ENCODE assay signal across 23 cellular contexts in genomic region chr6:3900744-3901351, GRCh38. TPM values are rescaled to one million over a fixed set of nuclear protein-coding genes. Genes with fewer than 3 reads are reported as not detected.
DNase-seq lines count a peak whose midpoint lies in the region; ATAC-seq, FAIRE-seq and TF ChIP-seq lines count a peak whose summit lies in the region.
"Had no signal": no experiment of that assay in that cellular context is flagged by ENCODE, and none has a peak within 500 bp of the region (broad histone marks: within the 10 kb centered on the region; RNA-seq: fewer than 3 reads in every experiment).

No MANE protein-coding gene starts in this region.

- peaks cover 2% of the 10 kb centered on the region for H3K27me3 Mint-ChIP-seq in endodermal cell (ENCODE audit: insufficient read depth)

- CTCF ChIA-PET in HepG2 (lab: Yijun Ruan, JAX; ENCODE audit: low intra/inter-chr PET ratio, low total read pairs) = no interaction called here

- POLR2A ChIA-PET in HepG2 (lab: Yijun Ruan, JAX) = interaction anchor here (4.3 kb wide), 1 partner anchor 11 kb away, joined by 37 read pairs; no protein-coding TSS in a partner anchor

- H3K4me3 ChIP-seq in choroid plexus epithelial cell (ENCODE audit: low read depth, low read length) = no peak overlapping the region
- no peak overlapping the region for H3K4me3 ChIP-seq in HepG2 (replicated peaks in 1 of 3; ENCODE audit: insufficient read depth in 1 of 3, low read depth in 2 of 3, low read length in 3 of 3)
- no peak overlapping the region for H3K4me3 ChIP-seq in endodermal cell (ENCODE audit: low read length)
- H3K4me3 ChIP-seq: A549; BLaER1 treated with 17β-estradiol and CSF1 and Interleukin-3, amounts not matched to agents 10 nM and 100 nM; SJSA1 had no signal

- intact Hi-C loops in HepG2 (cut with micrococcal nuclease; ENCODE audit: unreplicated experiment) = no loop called here

- H3K27ac Mint-ChIP-seq in endodermal cell = no peak overlapping the region
- H3K27ac Mint-ChIP-seq: CD4-positive, alpha-beta T cell had no signal

- TF ChIP-seq CTCF in choroid plexus epithelial cell (conservative IDR thresholded peaks at IDR 0.05; ENCODE audit: low read depth, low read length) (no peak), HepG2 (CRISPR knock-in tag; IDR thresholded peaks at IDR 0.05) (no peak), endodermal cell (conservative IDR thresholded peaks at IDR 0.05) (no peak)

- TF ChIP-seq POLR2A in HepG2 (IDR thresholded peaks at IDR 0.05; ENCODE audit: insufficient read depth in 1 of 2, low read depth in 2 of 2, low read length in 2 of 2) = no peak

- no peaks in the 10 kb centered on the region for H3K36me3 ChIP-seq in HepG2 (replicated peaks in 1 of 2; ENCODE audit: control insufficient read depth in 1 of 2, insufficient read depth in 2 of 2, low read length in 2 of 2)
- H3K36me3 ChIP-seq in endodermal cell (ENCODE audit: control insufficient read depth, insufficient read depth, low read length) = no peaks in the 10 kb centered on the region
- H3K36me3 ChIP-seq: BLaER1 treated with 17β-estradiol and CSF1 and Interleukin-3, amounts not matched to agents 10 nM and 100 nM; SJSA1 had no signal

- H2AFZ ChIP-seq in HepG2 (ENCODE audit: low read length) = no peak overlapping the region

- H3K4me1 ChIP-seq in HepG2 (ENCODE audit: insufficient read depth, low read length) (peaks cover 38% of the 10 kb centered on the region), endodermal cell (ENCODE audit: control insufficient read depth, insufficient read depth, low read length) (peaks cover under 1% of the 10 kb centered on the region)
- H3K4me1 ChIP-seq: A549 had no signal

- TF ChIP-seq EP300 in HepG2 (IDR thresholded peaks at IDR 0.05; ENCODE audit: low read depth in 2 of 2, low read length in 2 of 2) = no peak
- no peak for TF ChIP-seq EP300 in HepG2 (CRISPR knock-in tag; IDR thresholded peaks at IDR 0.05; ENCODE audit: borderline replicate concordance)

- BruUV-seq in HepG2 (replicated peaks; lab: Mats Ljungman, UMichigan) = no TSS peak

- H3K9me3 Mint-ChIP-seq in endodermal cell = peaks cover 4% of the 10 kb centered on the region
- H3K9me3 Mint-ChIP-seq: CD4-positive, alpha-beta T cell; IgD-negative memory B cell had no signal

- H3K4me2 ChIP-seq in HepG2 (ENCODE audit: low read depth, low read length) = no peak overlapping the region
- H3K4me2 ChIP-seq: A549; BLaER1 treated with 17β-estradiol and CSF1 and Interleukin-3, amounts not matched to agents 10 nM and 100 nM had no signal

- H3K9ac ChIP-seq in HepG2 (ENCODE audit: insufficient read depth, low read depth, low read length) (no peak overlapping the region), endodermal cell (ENCODE audit: extremely low read depth, low read length, poor library complexity, severe bottlenecking) (no peak overlapping the region)
- H3K9ac ChIP-seq: BLaER1 treated with 17β-estradiol and CSF1 and Interleukin-3, amounts not matched to agents 10 nM and 100 nM had no signal

- no peaks in the 10 kb centered on the region for H3K9me3 ChIP-seq in HepG2 (ENCODE audit: low read length)
- H3K9me3 ChIP-seq in endodermal cell (ENCODE audit: control insufficient read depth, low read length) = no peaks in the 10 kb centered on the region
- H3K9me3 ChIP-seq: A549 had no signal

- H3K27me3 ChIP-seq in HepG2 (ENCODE audit: control insufficient read depth in 1 of 2, insufficient read depth in 2 of 2, low read length in 2 of 2) (no peaks in the 10 kb centered on the region), endodermal cell (ENCODE audit: control insufficient read depth, insufficient read depth, low read length, poor library complexity, severe bottlenecking) (no peaks in the 10 kb centered on the region)
- H3K27me3 ChIP-seq: BLaER1 treated with 17β-estradiol and CSF1 and Interleukin-3, amounts not matched to agents 10 nM and 100 nM; SJSA1 had no signal

- no peak overlapping the region for H3K4me3 Mint-ChIP-seq in endodermal cell
- H3K4me3 Mint-ChIP-seq: CD4-positive, alpha-beta T cell; IgD-negative memory B cell had no signal

- no peak for ATAC-seq in HepG2
- ATAC-seq: A549 had no signal

- 78% methylated on average over 6 of the region's 6 CpGs for WGBS in HepG2 (ENCODE audit: low lambda C conversion rate)
- 93 to 100% methylated on average over 4 to 6 of the region's 6 CpGs for WGBS in endodermal cell (ENCODE audit: insufficient coverage in 1 of 2, insufficient read length in 1 of 2), 2 experiments

- H3K79me2 ChIP-seq in HepG2 (ENCODE audit: insufficient read depth, low read length) = no peaks in the 10 kb centered on the region

- no peak overlapping the region for H3K27ac ChIP-seq in HepG2 (ENCODE audit: extremely low read length, insufficient read depth, low read length)
- H3K27ac ChIP-seq in endodermal cell (ENCODE audit: low read depth, low read length) = no peak overlapping the region
- H3K27ac ChIP-seq: A549; BLaER1 treated with 17β-estradiol and CSF1 and Interleukin-3, amounts not matched to agents 10 nM and 100 nM; SJSA1 had no signal

- in situ Hi-C loops in HepG2 (cut with HindIII; ENCODE audit: extremely low pct_ligation_motif_present, low pct_unique_long_range_greater_than_20kb) = no loop called here

- DNase-seq in EL = peak; percentile 29
- no peak for DNase-seq in HTR-8/SVneo (ENCODE audit: insufficient read length, low spot score)
- peak; percentile 28 for DNase-seq in choroid plexus epithelial cell (ENCODE audit: low read depth)
- DNase-seq in HepG2 (ENCODE audit: low spot score) = peak; percentile 48
- no peak for DNase-seq in HuH-7.5 (ENCODE audit: low spot score)
- DNase-seq in HCEC 1CT = no peak
- DNase-seq in endodermal cell = no peak
- DNase-seq: AML-193; CD4-positive, alpha-beta T cell; NCI-H1092; NCI-H1417 treated with DMSO at 0.1 percent for 48 hours; NCI-H187; NCI-H2081 treated with DMSO at 0.1 percent for 48 hours; NCI-H446; NCI-H526 treated with DMSO at 0.1 percent for 48 hours; Right ventricle myocardium superior had no signal

- FAIRE-seq in HTR-8/SVneo (lab: Jason Lieb, UNC) = peak; percentile 54
- FAIRE-seq in HepG2 (lab: Jason Lieb, UNC) = no peak
- FAIRE-seq: A549, D721Med, GM18507 had no signal

- no peaks in the 10 kb centered on the region for H4K20me1 ChIP-seq in HepG2 (ENCODE audit: insufficient read depth, low read length)
- H4K20me1 ChIP-seq: BLaER1 treated with 17β-estradiol and CSF1 and Interleukin-3, amounts not matched to agents 10 nM and 100 nM had no signal

- H3K4me1 Mint-ChIP-seq in endodermal cell = peaks cover 6% of the 10 kb centered on the region

- H3K36me3 Mint-ChIP-seq in endodermal cell (ENCODE audit: low read depth) = no peaks in the 10 kb centered on the region
- H3K36me3 Mint-ChIP-seq: IgD-negative memory B cell had no signal

- no peak for TF ChIP-seq RAD21 in HepG2 (CRISPR knock-in tag; IDR thresholded peaks at IDR 0.05)

TF ChIP-seq in HepG2, 621 proteins besides CTCF, POLR2A, EP300 and RAD21 (continues in another document):
- TF ChIP-seq CREB1 (IDR thresholded peaks at IDR 0.05) = peak; percentile 64
- TF ChIP-seq CREB1 (CRISPR knock-in tag; IDR thresholded peaks at IDR 0.05) = no peak
- 0 out of 2 replicates have a peak, but pooled peaks have one; percentile 21 for TF ChIP-seq ZNF772 (CRISPR knock-in tag; IDR thresholded peaks at IDR 0.05)

RNA-seq across cellular contexts. Expression of gene FAM50B, which starts 51.7 kb away (rescaled TPM):
- total RNA-seq in HepG2 (2016; rRNA removed; fragmentation: Illumina TruSeq; extraction: Trizol) = not detected in 2 replicates
- total RNA-seq in HepG2 (2016; cell fraction: cytosol; rRNA removed; fragmentation: Illumina TruSeq; extraction: Trizol; ENCODE audit: low read depth) = not detected in 2 replicates
- not detected in 2 replicates for total RNA-seq in HepG2 (2016; cell fraction: insoluble cytoplasmic fraction; rRNA removed; fragmentation: Illumina TruSeq; extraction: Trizol)
- total RNA-seq in HepG2 (2016; cell fraction: membrane; rRNA removed; fragmentation: Illumina TruSeq; extraction: Trizol) = not detected in 2 replicates
- not detected in 2 replicates for total RNA-seq in HepG2 (2016; cell fraction: nucleus; rRNA removed; fragmentation: Illumina TruSeq; extraction: Trizol)
- 0.05 TPM in 1 of 2 replicates, not detected in the other for polyA plus RNA-seq in HepG2 (2011; rRNA removed)
- polyA plus RNA-seq in HepG2 (2011; cell fraction: cytosol; rRNA removed) = not detected in 2 replicates
- 0.07 TPM in 1 of 2 replicates, not detected in the other for polyA plus RNA-seq in HepG2 (2011; cell fraction: nucleus; rRNA removed)
- not detected in 2 replicates for polyA plus RNA-seq in HepG2 (2012)
- not detected in 2 replicates for polyA plus RNA-seq in HepG2 (2016; cell fraction: cytosol; fragmentation: Illumina TruSeq; extraction: Trizol; ENCODE audit: low read depth)
- not detected in 2 replicates for polyA plus RNA-seq in HepG2 (2016; cell fraction: insoluble cytoplasmic fraction; fragmentation: Illumina TruSeq; extraction: Trizol; ENCODE audit: low read depth)
- polyA plus RNA-seq in HepG2 (2016; cell fraction: membrane; fragmentation: Illumina TruSeq; extraction: Trizol; ENCODE audit: low read depth) = not detected in 2 replicates
- not detected in 2 replicates for polyA plus RNA-seq in HepG2 (2016; cell fraction: nucleus; fragmentation: Illumina TruSeq; extraction: Trizol; ENCODE audit: insufficient read depth, low read depth)
- 2.4 TPM in 1 of 2 replicates, not detected in the other for polyA minus RNA-seq in HepG2 (2011; rRNA and poly(A)+ RNA removed; ENCODE audit: low replicate concordance)
- polyA minus RNA-seq in HepG2 (2011; cell fraction: cytosol; rRNA and poly(A)+ RNA removed) = not detected in 2 replicates
- polyA minus RNA-seq in HepG2 (2011; cell fraction: nucleus; rRNA and poly(A)+ RNA removed) = not detected in 2 replicates
- 1 to 10 TPM; 2.8 to 3.7 TPM for total RNA-seq in endodermal cell
- polyA plus RNA-seq in endodermal cell (2013, experiment 1 of 2) = 0.57 TPM
- polyA plus RNA-seq in endodermal cell (2013, experiment 2 of 2) = 0.50 TPM
- total RNA-seq: HT1080 had no signal

Comparison
In these comparisons a context has a peak if more than half of its experiments do, and no peak if none do; other contexts are left out.
1. DNase-seq: peak in EL (single experiment), choroid plexus epithelial cell (single experiment) and HepG2 (single experiment); none in HTR-8/SVneo (single experiment), HuH-7.5 (single experiment), HCEC 1CT (single experiment) and endodermal cell (single experiment).